ENCODE assay signal across 14 cellular contexts in the genomic region with DNA sequence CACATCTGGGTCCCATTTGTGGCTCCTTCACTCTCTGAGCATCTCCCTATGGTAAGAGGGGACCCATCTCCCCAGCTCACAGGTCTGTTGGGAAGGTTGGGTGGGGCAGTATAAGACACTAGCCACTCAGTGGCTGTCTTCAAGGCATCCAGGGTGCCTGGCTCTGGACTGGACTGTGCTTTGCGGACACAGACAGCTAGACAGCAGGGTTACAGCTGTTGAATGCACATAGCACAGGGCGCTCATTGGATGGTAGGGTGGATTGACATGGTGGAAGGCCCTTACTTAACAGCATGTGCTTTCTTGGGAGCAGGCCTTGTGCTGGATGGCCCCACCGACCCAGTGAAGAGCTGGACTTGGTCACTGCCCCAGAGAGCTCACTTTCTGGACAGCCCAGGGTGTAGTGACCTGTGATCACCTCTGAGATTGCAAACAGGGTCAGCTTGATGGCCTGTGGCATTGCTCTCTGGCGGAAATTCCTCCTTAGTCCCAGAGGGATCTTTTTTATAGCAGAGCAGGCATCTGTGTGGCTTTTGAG. TPM values are rescaled to one million over a fixed set of nuclear protein-coding genes. Genes with fewer than 3 reads are reported as not detected.
DNase-seq lines count a peak whose midpoint lies in the region; ATAC-seq and TF ChIP-seq lines count a peak whose summit lies in the region.
"Had no signal": no experiment of that assay in that cellular context is flagged by ENCODE, and none has a peak within 500 bp of the region (broad histone marks: within the 10 kb centered on the region; RNA-seq: fewer than 3 reads in every experiment).

No MANE protein-coding gene starts in this region.

- no peaks in the 10 kb centered on the region for H3K27me3 Mint-ChIP-seq in CD4-positive, CD25-positive, alpha-beta regulatory T cell
- H3K27me3 Mint-ChIP-seq in neural progenitor cell (ENCODE audit: insufficient read depth, low read depth), result no peaks in the 10 kb centered on the region

- H3K36me3 ChIP-seq in CD4-positive, CD25-positive, alpha-beta regulatory T cell (ENCODE audit: control insufficient read depth, insufficient read depth, low read length), result peaks cover 5% of the 10 kb centered on the region
- H3K36me3 ChIP-seq in esophagus squamous epithelium (peaks cover 0 to 22% (median under 1%) of the 10 kb centered on the region in 3 donors), neural progenitor cell (no peaks in the 10 kb centered on the region)

- peaks cover 23% of the 10 kb centered on the region for H3K4me1 ChIP-seq in CD4-positive, CD25-positive, alpha-beta regulatory T cell (ENCODE audit: control insufficient read depth, insufficient read depth, low read length, poor library complexity, severe bottlenecking)
- peaks cover 13 to 49% (median 19%) of the 10 kb centered on the region in 3 donors for H3K4me1 ChIP-seq in esophagus squamous epithelium
- peaks cover 16% of the 10 kb centered on the region for H3K4me1 ChIP-seq in neural progenitor cell

- 53% methylated on average over 3 of the region's 4 CpGs; no CpG with 5 or more reads in 1 of the 2 donors for WGBS in esophagus squamous epithelium, 2 donors

- no peak overlapping the region for H3K4me2 ChIP-seq in neural progenitor cell

- TF ChIP-seq CTCF in LNCaP clone FGC (IDR thresholded peaks at IDR 0.05; ENCODE audit: control insufficient read depth, extremely low read depth, insufficient read depth) (no peak), esophagus squamous epithelium (IDR thresholded peaks at IDR 0.05) (no peak), neural progenitor cell (IDR thresholded peaks at IDR 0.05) (no peak)

- peak overlapping the region in 3 of 4 donors; percentile 46 to 87 (median 61) for H3K4me3 Mint-ChIP-seq in CD4-positive, CD25-positive, alpha-beta regulatory T cell
- peak overlapping the region; percentile 30 for H3K4me3 Mint-ChIP-seq in neural progenitor cell

- H3K27me3 ChIP-seq in CD4-positive, CD25-positive, alpha-beta regulatory T cell (ENCODE audit: control insufficient read depth, insufficient read depth, low read length), result no peaks in the 10 kb centered on the region
- H3K27me3 ChIP-seq in esophagus squamous epithelium (no peaks in the 10 kb centered on the region), neural progenitor cell (no peaks in the 10 kb centered on the region)
- H3K27me3 ChIP-seq: SJSA1 had no signal

- H3K4me1 Mint-ChIP-seq in CD4-positive, CD25-positive, alpha-beta regulatory T cell, result peaks cover 12 to 44% (median 29%) of the 10 kb centered on the region in 4 donors
- peaks cover 28% of the 10 kb centered on the region for H3K4me1 Mint-ChIP-seq in neural progenitor cell

- peaks cover 9% of the 10 kb centered on the region for H3F3A ChIP-seq in neural progenitor cell (ENCODE audit: low read depth)

- no peak overlapping the region for H2AFZ ChIP-seq in neural progenitor cell (replicated peaks)

- intact Hi-C loops in esophagus squamous epithelium (cut with DNase I), result no loop called here

- no peaks in the 10 kb centered on the region for H3K9me3 ChIP-seq in CD4-positive, CD25-positive, alpha-beta regulatory T cell (ENCODE audit: control insufficient read depth in 2 of 2, low read length in 2 of 2)
- H3K9me3 ChIP-seq in esophagus squamous epithelium, result no peaks in the 10 kb centered on the region
- no peaks in the 10 kb centered on the region for H3K9me3 ChIP-seq in neural progenitor cell (ENCODE audit: low read depth)
- H3K9me3 ChIP-seq: SJSA1 had no signal

- H3K36me3 Mint-ChIP-seq in CD4-positive, CD25-positive, alpha-beta regulatory T cell, result peaks cover 2% of the 10 kb centered on the region
- peaks cover 3% of the 10 kb centered on the region for H3K36me3 Mint-ChIP-seq in neural progenitor cell

- in situ Hi-C loops in G401 (cut with HindIII; ENCODE audit: low sequenced_read_pairs), result no loop called here

- H3K27ac ChIP-seq in CD4-positive, CD25-positive, alpha-beta regulatory T cell (ENCODE audit: insufficient read depth, low read length, poor library complexity, severe bottlenecking), result no peak overlapping the region
- H3K27ac ChIP-seq in esophagus squamous epithelium (peak overlapping the region in 3 of 4 donors; percentile 90 to 93 (median 90)), neural progenitor cell (no peak overlapping the region)
- H3K27ac ChIP-seq: SJSA1 had no signal

- DNase-seq in CD4-positive, CD25-positive, alpha-beta regulatory T cell, result no peak
- DNase-seq in LNCaP clone FGC (ENCODE audit: low read depth) (no peak), esophagus squamous epithelium (lab: John Stamatoyannopoulos, UW) (no peak), neural progenitor cell (ENCODE audit: low spot score) (no peak), NK-92 (lab: John Stamatoyannopoulos, UW; ENCODE audit: unreplicated experiment) (no peak), NCI-H146 treated with DMSO at 0.1 percent for 48 hours (lab: John Stamatoyannopoulos, UW; ENCODE audit: unreplicated experiment) (no peak), G401 (ENCODE audit: low spot score) (no peak)
- DNase-seq: CD8-positive, alpha-beta memory T cell; NCI-H1694 treated with DMSO at 0.1 percent for 48 hours; stimulated activated CD4-positive, alpha-beta T cell treated with anti-CD3 and anti-CD28 coated beads, Interleukin-4, amount 100 ng/mL, for 4 hours; stimulated activated naive CD4-positive, alpha-beta T cell had no signal

- H3K79me2 ChIP-seq in neural progenitor cell (ENCODE audit: low read depth), result peaks cover 45% of the 10 kb centered on the region

- TF ChIP-seq POLR2A in esophagus squamous epithelium (IDR thresholded peaks at IDR 0.05), result no peak

- ATAC-seq in CD4-positive, CD25-positive, alpha-beta regulatory T cell (ENCODE audit: low read depth in 2 of 2), result no peak
- no peak for ATAC-seq in HG03095 (IDR thresholded peaks at IDR 0.05; ENCODE audit: unreplicated experiment)

- H4K20me1 ChIP-seq in neural progenitor cell (ENCODE audit: low read depth), result peaks cover 7% of the 10 kb centered on the region

- no peak overlapping the region for H3K4me3 ChIP-seq in CD4-positive, CD25-positive, alpha-beta regulatory T cell (ENCODE audit: low read depth, low read length)
- H3K4me3 ChIP-seq in LNCaP clone FGC (ENCODE audit: low read depth, low read length), result peak overlapping the region; percentile 60
- H3K4me3 ChIP-seq in esophagus squamous epithelium, result no peak overlapping the region
- no peak overlapping the region for H3K4me3 ChIP-seq in neural progenitor cell
- H3K4me3 ChIP-seq: SJSA1 had no signal

- peak overlapping the region in 1 of 3 donors; percentile 20 for H3K27ac Mint-ChIP-seq in CD4-positive, CD25-positive, alpha-beta regulatory T cell
- H3K27ac Mint-ChIP-seq in neural progenitor cell, result no peak overlapping the region

- no peaks in the 10 kb centered on the region for H3K9me3 Mint-ChIP-seq in CD4-positive, CD25-positive, alpha-beta regulatory T cell
- no peaks in the 10 kb centered on the region for H3K9me3 Mint-ChIP-seq in neural progenitor cell
- H3K9me3 Mint-ChIP-seq: CD8-positive, alpha-beta memory T cell had no signal

- H3K9ac ChIP-seq in neural progenitor cell, result no peak overlapping the region

RNA-seq across cellular contexts. Expression of gene ZNF444, which starts 1.9 kb away (rescaled TPM):
- total RNA-seq in CD4-positive, CD25-positive, alpha-beta regulatory T cell, result 23.5 TPM
- 10 to 100 TPM; 10.8 to 16.0 (median 13.4) TPM for polyA plus RNA-seq in CD4-positive, CD25-positive, alpha-beta regulatory T cell
- 10 to 100 TPM; 10.6 to 22.1 (median 15.6) TPM for total RNA-seq in esophagus squamous epithelium
- 7.0 and 51.8 TPM in 2 replicates for total RNA-seq in neural progenitor cell (ENCODE audit: low replicate concordance)
- total RNA-seq in G401 (2014; rRNA removed; shearing (Covaris generic)), result 30.2 and 36.6 TPM in 2 replicates

RNA-seq across cellular contexts. Expression of gene ZNF787, which starts 21.9 kb away (rescaled TPM):
- total RNA-seq in CD4-positive, CD25-positive, alpha-beta regulatory T cell, result 21.4 TPM
- 1 to 10 TPM in 3 of 4 donors, under 1 TPM in 1; 0.73 to 1.8 (median 1.4) TPM for polyA plus RNA-seq in CD4-positive, CD25-positive, alpha-beta regulatory T cell
- 10 to 100 TPM in 3 of 4 donors, 1 to 10 TPM in 1; 9.9 to 21.3 (median 13.1) TPM for total RNA-seq in esophagus squamous epithelium
- 2.2 and 30.0 TPM in 2 replicates for total RNA-seq in neural progenitor cell (ENCODE audit: low replicate concordance)
- total RNA-seq in G401 (2014; rRNA removed; shearing (Covaris generic)), result 55.8 and 56.1 TPM in 2 replicates

RNA-seq across cellular contexts. Expression of gene GALP, which starts 32.8 kb away (rescaled TPM):
- total RNA-seq in CD4-positive, CD25-positive, alpha-beta regulatory T cell, result not detected
- not detected for polyA plus RNA-seq in CD4-positive, CD25-positive, alpha-beta regulatory T cell
- total RNA-seq in esophagus squamous epithelium, result not detected
- 0.71 and 1.8 TPM in 2 replicates for total RNA-seq in neural progenitor cell (ENCODE audit: low replicate concordance)
- total RNA-seq in G401 (2014; rRNA removed; shearing (Covaris generic)), result not detected in 2 replicates
- total RNA-seq: CD8-positive, alpha-beta memory T cell; pulmonary artery endothelial cell; SJSA1 had no signal
- polyA plus RNA-seq: CD8-positive, alpha-beta memory T cell had no signal

RNA-seq across cellular contexts. Expression of gene ZSCAN5B, which starts 54.6 kb away (rescaled TPM):
- total RNA-seq in CD4-positive, CD25-positive, alpha-beta regulatory T cell, result not detected
- polyA plus RNA-seq in CD4-positive, CD25-positive, alpha-beta regulatory T cell, result not detected
- not detected for total RNA-seq in esophagus squamous epithelium
- total RNA-seq in neural progenitor cell (ENCODE audit: low replicate concordance), result not detected in 2 replicates
- total RNA-seq in G401 (2014; rRNA removed; shearing (Covaris generic)), result not detected in 2 replicates
- total RNA-seq: CD8-positive, alpha-beta memory T cell; pulmonary artery endothelial cell; SJSA1 had no signal
- polyA plus RNA-seq: CD8-positive, alpha-beta memory T cell had no signal

RNA-seq across cellular contexts. Expression of gene ZSCAN5C, which starts 59.1 kb away (rescaled TPM):
- total RNA-seq in CD4-positive, CD25-positive, alpha-beta regulatory T cell, result not detected
- not detected for polyA plus RNA-seq in CD4-positive, CD25-positive, alpha-beta regulatory T cell
- not detected for total RNA-seq in esophagus squamous epithelium
- total RNA-seq in neural progenitor cell (ENCODE audit: low replicate concordance), result not detected in 2 replicates
- 0.37 TPM in 1 of 2 replicates, not detected in the other for total RNA-seq in G401 (2014; rRNA removed; shearing (Covaris generic))
- total RNA-seq: CD8-positive, alpha-beta memory T cell; pulmonary artery endothelial cell; SJSA1 had no signal
- polyA plus RNA-seq: CD8-positive, alpha-beta memory T cell had no signal

Comparison
In these comparisons a context has a peak if more than half of its experiments do, and no peak if none do; other contexts are left out.
1. H3K27ac ChIP-seq: peak in esophagus squamous epithelium (3 of 4); none in CD4-positive, CD25-positive, alpha-beta regulatory T cell (single experiment) and neural progenitor cell (single experiment).